Comparison of ENCODE assay signal across 1 cellular context in the genomic region with DNA sequence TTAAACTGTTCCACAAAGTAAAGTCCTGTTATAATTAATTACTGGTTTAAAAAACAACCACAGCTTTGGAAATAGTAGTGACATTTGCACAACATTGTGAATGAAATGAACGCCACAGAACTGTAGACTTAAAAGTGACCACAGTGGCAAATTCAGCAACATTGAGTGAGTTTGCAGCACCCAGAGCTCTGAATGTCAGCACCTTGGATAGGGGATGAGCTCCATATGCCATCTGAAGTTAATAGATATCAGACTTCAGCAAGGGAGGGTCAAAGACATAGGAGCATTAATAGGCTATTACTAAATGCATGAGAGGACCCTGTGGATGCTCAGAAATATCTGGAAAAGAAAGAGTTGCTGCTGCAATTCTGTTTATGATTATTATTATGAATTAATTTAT.
TF ChIP-seq lines count a peak whose summit lies in the region.

No MANE protein-coding gene starts in this region.

TF ChIP-seq in GM12878, 131 proteins besides CTCF, POLR2A, EP300 and RAD21 (continued from another document):
- TF ChIP-seq, protein P1, sequence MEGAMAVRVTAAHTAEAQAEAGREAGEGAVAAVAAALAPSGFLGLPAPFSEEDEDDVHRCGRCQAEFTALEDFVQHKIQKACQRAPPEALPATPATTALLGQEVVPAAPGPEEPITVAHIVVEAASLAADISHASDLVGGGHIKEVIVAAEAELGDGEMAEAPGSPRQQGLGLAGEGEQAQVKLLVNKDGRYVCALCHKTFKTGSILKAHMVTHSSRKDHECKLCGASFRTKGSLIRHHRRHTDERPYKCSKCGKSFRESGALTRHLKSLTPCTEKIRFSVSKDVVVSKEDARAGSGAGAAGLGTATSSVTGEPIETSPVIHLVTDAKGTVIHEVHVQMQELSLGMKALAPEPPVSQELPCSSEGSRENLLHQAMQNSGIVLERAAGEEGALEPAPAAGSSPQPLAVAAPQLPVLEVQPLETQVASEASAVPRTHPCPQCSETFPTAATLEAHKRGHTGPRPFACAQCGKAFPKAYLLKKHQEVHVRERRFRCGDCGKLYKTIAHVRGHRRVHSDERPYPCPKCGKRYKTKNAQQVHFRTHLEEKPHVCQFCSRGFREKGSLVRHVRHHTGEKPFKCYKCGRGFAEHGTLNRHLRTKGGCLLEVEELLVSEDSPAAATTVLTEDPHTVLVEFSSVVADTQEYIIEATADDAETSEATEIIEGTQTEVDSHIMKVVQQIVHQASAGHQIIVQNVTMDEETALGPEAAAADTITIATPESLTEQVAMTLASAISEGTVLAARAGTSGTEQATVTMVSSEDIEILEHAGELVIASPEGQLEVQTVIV (IDR thresholded peaks at IDR 0.05; ENCODE audit: borderline replicate concordance, partially characterized antibody): no peak
- TF ChIP-seq NBN (IDR thresholded peaks at IDR 0.05) (no peak), ZSCAN29 (IDR thresholded peaks at IDR 0.05) (no peak), MEF2A (IDR thresholded peaks at IDR 0.05; ENCODE audit: insufficient read depth, low read depth, low read length) (no peak), RB1 (IDR thresholded peaks at IDR 0.05; ENCODE audit: borderline replicate concordance) (no peak)
- TF ChIP-seq, protein P2, sequence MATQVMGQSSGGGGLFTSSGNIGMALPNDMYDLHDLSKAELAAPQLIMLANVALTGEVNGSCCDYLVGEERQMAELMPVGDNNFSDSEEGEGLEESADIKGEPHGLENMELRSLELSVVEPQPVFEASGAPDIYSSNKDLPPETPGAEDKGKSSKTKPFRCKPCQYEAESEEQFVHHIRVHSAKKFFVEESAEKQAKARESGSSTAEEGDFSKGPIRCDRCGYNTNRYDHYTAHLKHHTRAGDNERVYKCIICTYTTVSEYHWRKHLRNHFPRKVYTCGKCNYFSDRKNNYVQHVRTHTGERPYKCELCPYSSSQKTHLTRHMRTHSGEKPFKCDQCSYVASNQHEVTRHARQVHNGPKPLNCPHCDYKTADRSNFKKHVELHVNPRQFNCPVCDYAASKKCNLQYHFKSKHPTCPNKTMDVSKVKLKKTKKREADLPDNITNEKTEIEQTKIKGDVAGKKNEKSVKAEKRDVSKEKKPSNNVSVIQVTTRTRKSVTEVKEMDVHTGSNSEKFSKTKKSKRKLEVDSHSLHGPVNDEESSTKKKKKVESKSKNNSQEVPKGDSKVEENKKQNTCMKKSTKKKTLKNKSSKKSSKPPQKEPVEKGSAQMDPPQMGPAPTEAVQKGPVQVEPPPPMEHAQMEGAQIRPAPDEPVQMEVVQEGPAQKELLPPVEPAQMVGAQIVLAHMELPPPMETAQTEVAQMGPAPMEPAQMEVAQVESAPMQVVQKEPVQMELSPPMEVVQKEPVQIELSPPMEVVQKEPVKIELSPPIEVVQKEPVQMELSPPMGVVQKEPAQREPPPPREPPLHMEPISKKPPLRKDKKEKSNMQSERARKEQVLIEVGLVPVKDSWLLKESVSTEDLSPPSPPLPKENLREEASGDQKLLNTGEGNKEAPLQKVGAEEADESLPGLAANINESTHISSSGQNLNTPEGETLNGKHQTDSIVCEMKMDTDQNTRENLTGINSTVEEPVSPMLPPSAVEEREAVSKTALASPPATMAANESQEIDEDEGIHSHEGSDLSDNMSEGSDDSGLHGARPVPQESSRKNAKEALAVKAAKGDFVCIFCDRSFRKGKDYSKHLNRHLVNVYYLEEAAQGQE (IDR thresholded peaks at IDR 0.05; ENCODE audit: low read depth, low read length): peak; percentile 26; the same call in 1 of the 2 replicates
- TF ChIP-seq, protein P3, sequence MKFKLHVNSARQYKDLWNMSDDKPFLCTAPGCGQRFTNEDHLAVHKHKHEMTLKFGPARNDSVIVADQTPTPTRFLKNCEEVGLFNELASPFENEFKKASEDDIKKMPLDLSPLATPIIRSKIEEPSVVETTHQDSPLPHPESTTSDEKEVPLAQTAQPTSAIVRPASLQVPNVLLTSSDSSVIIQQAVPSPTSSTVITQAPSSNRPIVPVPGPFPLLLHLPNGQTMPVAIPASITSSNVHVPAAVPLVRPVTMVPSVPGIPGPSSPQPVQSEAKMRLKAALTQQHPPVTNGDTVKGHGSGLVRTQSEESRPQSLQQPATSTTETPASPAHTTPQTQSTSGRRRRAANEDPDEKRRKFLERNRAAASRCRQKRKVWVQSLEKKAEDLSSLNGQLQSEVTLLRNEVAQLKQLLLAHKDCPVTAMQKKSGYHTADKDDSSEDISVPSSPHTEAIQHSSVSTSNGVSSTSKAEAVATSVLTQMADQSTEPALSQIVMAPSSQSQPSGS (IDR thresholded peaks at IDR 0.05; ENCODE audit: low read length): no peak
- TF ChIP-seq, protein P4, sequence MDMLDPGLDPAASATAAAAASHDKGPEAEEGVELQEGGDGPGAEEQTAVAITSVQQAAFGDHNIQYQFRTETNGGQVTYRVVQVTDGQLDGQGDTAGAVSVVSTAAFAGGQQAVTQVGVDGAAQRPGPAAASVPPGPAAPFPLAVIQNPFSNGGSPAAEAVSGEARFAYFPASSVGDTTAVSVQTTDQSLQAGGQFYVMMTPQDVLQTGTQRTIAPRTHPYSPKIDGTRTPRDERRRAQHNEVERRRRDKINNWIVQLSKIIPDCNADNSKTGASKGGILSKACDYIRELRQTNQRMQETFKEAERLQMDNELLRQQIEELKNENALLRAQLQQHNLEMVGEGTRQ (IDR thresholded peaks at IDR 0.05; ENCODE audit: borderline replicate concordance, low read depth, low read length): no peak
